In genomic region chr14:83300454-83301064, GRCh38 we compare ENCODE assay signal across 8 cellular contexts.
DNase-seq lines count a peak whose midpoint lies in the region; ATAC-seq and TF ChIP-seq lines count a peak whose summit lies in the region.

No MANE protein-coding gene starts in this region.

- H3K9me3 ChIP-seq in heart left ventricle = no peaks in the 10 kb centered on the region
- no peaks in the 10 kb centered on the region for H3K9me3 ChIP-seq in adrenal gland (replicated peaks in 1 of 3)

- H3K4me3 ChIP-seq in heart left ventricle (no peak overlapping the region), adrenal gland (no peak overlapping the region)

- no peaks in the 10 kb centered on the region for H3K27me3 ChIP-seq in heart left ventricle
- H3K27me3 ChIP-seq in adrenal gland = no peaks in the 10 kb centered on the region

- whole genome bisulfite sequencing in heart left ventricle, 4 donors = 44 to 66% (median 53%) methylated on average over 1 of the region's 1 CpG
- WGBS in adrenal gland, 4 donors = 27 to 45% (median 33%) methylated on average over 1 of the region's 1 CpG

- ATAC-seq in heart left ventricle = no peak
- ATAC-seq in omental fat pad (ENCODE audit: low FRiP score) = no peak

- no peak for TF ChIP-seq POLR2A in heart left ventricle (IDR thresholded peaks at IDR 0.05)
- TF ChIP-seq POLR2A in adrenal gland (IDR thresholded peaks at IDR 0.05) = no peak

- intact Hi-C loops in heart left ventricle (cut with DNase I) (loop anchor here in 3 of 10 donors (5.0 to 10.0 kb wide), 2 partner anchors 162 to 164 kb away; no protein-coding TSS in a partner anchor), cardiac septum (cut with DNase I) (loop anchor here (10.0 kb wide), 1 partner anchor 164 kb away; no protein-coding TSS in a partner anchor), adrenal gland (cut with DNase I) (no loop called here)

- H3K4me1 ChIP-seq in heart left ventricle (no peaks in the 10 kb centered on the region), adrenal gland (replicated peaks in 1 of 2) (no peaks in the 10 kb centered on the region)

- TF ChIP-seq CTCF in heart left ventricle (IDR thresholded peaks at IDR 0.05) (peak; percentile 63 to 86 (median 77)), adrenal gland (IDR thresholded peaks at IDR 0.05) (peak; percentile 78 to 89 (median 84)), omental fat pad (IDR thresholded peaks at IDR 0.05) (no peak)

- DNase-seq in heart left ventricle (no peak), cardiac septum (ENCODE audit: low spot score) (no peak), MV-4-11 (lab: John Stamatoyannopoulos, UW) (peak; percentile 33), adrenal gland (no peak), left kidney (ENCODE audit: low read depth, low spot score) (peak; percentile 69), omental fat pad (ENCODE audit: low spot score) (no peak), HuH-7 (ENCODE audit: low spot score) (no peak)
- no peak for DNase-seq in activated CD4-positive, alpha-beta T cell treated with anti-CD3 and anti-CD28 coated beads, Interleukin-2, amount 50 U/mL, for 4 hours

- H3K36me3 ChIP-seq in heart left ventricle = no peaks in the 10 kb centered on the region
- no peaks in the 10 kb centered on the region for H3K36me3 ChIP-seq in adrenal gland (replicated peaks in 1 of 2)

- H3K27ac ChIP-seq in heart left ventricle = no peak overlapping the region
- H3K27ac ChIP-seq in adrenal gland = no peak overlapping the region

Comparison
In these comparisons a context has a peak if more than half of its experiments do, and no peak if none do; other contexts are left out.
1. DNase-seq: peak in MV-4-11 (single experiment) and left kidney (single experiment); none in heart left ventricle (0 of 5), cardiac septum (single experiment), adrenal gland (0 of 7), activated CD4-positive, alpha-beta T cell treated with anti-CD3 and anti-CD28 coated beads, Interleukin-2, amount 50 U/mL, for 4 hours (0 of 2), omental fat pad (single experiment) and HuH-7 (single experiment).
2. CTCF ChIP-seq: peak in heart left ventricle (12 of 12) and adrenal gland (6 of 6); none in omental fat pad (0 of 3).